ENCODE assay signal across 8 cellular contexts in genomic region chr2:27118525-27119329, GRCh38. TPM values are rescaled to one million over a fixed set of nuclear protein-coding genes. Genes with fewer than 3 reads are reported as not detected.
DNase-seq lines count a peak whose midpoint lies in the region; ATAC-seq, FAIRE-seq and TF ChIP-seq lines count a peak whose summit lies in the region.

TSS of gene CGREF1 (minus strand) at chr2:27119128. CDS start at chr2:27104366, 14,762 bp downstream.

- H3K27ac ChIP-seq in SJSA1 (no peak within 1 kb of the TSS), endodermal cell (ENCODE audit: low read depth, low read length) (no peak within 1 kb of the TSS)

- peaks cover 22% of the 10 kb centered on the region for H3K4me1 ChIP-seq in SJSA1 (replicated peaks)
- H3K4me1 ChIP-seq in endodermal cell (ENCODE audit: control insufficient read depth, insufficient read depth, low read length) = no peaks in the 10 kb centered on the region

- H3K9ac ChIP-seq in endodermal cell (ENCODE audit: extremely low read depth, low read length, poor library complexity, severe bottlenecking) = no peak within 1 kb of the TSS

- DNase-seq in T-helper 1 cell (no peak), SJSA1 (ENCODE audit: low read depth in 1 of 2, low spot score in 2 of 2) (no peak), endodermal cell (peak; percentile 76), nephron progenitor cell (peak; percentile 53), GM19239 (ENCODE audit: insufficient read length, low spot score) (no peak), KG1 (lab: John Stamatoyannopoulos, UW) (no peak)

- peak within 1 kb of the TSS; percentile 28 for H3K4me3 ChIP-seq in SJSA1
- peak within 1 kb of the TSS; percentile 58 for H3K4me3 ChIP-seq in endodermal cell (ENCODE audit: low read length)

- no peaks in the 10 kb centered on the region for H3K9me3 Mint-ChIP-seq in T-helper 1 cell treated with Interleukin-12 subunit alpha and Interleukin-12 subunit beta and Interleukin-4 antibody, amounts not matched to agents 30 μg/mL and 1 μg/mL, for 36 hours
- H3K9me3 Mint-ChIP-seq in endodermal cell (peaks cover 3% of the 10 kb centered on the region), nephron progenitor cell (peaks cover 12% of the 10 kb centered on the region)

- H3K4me3 Mint-ChIP-seq in T-helper 1 cell treated with Interleukin-12 subunit alpha and Interleukin-12 subunit beta and Interleukin-4 antibody, amounts not matched to agents 30 μg/mL and 1 μg/mL, for 36 hours = peak within 1 kb of the TSS; percentile 67
- H3K4me3 Mint-ChIP-seq in endodermal cell = peak within 1 kb of the TSS; percentile 53
- peak within 1 kb of the TSS; percentile 77 for H3K4me3 Mint-ChIP-seq in nephron progenitor cell

- TF ChIP-seq CTCF in endodermal cell (conservative IDR thresholded peaks at IDR 0.05) = no peak
- TF ChIP-seq CTCF in nephron progenitor cell (IDR thresholded peaks at IDR 0.05) = no peak

- H3K36me3 ChIP-seq in SJSA1 (no peaks in the 10 kb centered on the region), endodermal cell (ENCODE audit: control insufficient read depth, insufficient read depth, low read length) (no peaks in the 10 kb centered on the region)

- H3K9me3 ChIP-seq in SJSA1 (replicated peaks) = no peaks in the 10 kb centered on the region
- H3K9me3 ChIP-seq in endodermal cell (ENCODE audit: control insufficient read depth, low read length) = no peaks in the 10 kb centered on the region

- FAIRE-seq in GM19239 (lab: Jason Lieb, UNC) = no peak

- WGBS in endodermal cell (ENCODE audit: insufficient coverage in 1 of 2, insufficient read length in 1 of 2), 2 experiments = 10 to 46% methylated on average over 17 to 84 of the region's 84 CpGs

- peaks cover 9% of the 10 kb centered on the region for H3K4me1 Mint-ChIP-seq in T-helper 1 cell treated with Interleukin-12 subunit alpha and Interleukin-12 subunit beta and Interleukin-4 antibody, amounts not matched to agents 30 μg/mL and 1 μg/mL, for 36 hours (ENCODE audit: low read depth)
- H3K4me1 Mint-ChIP-seq in endodermal cell (peaks cover 13% of the 10 kb centered on the region), nephron progenitor cell (peaks cover 18% of the 10 kb centered on the region)

- H3K27me3 ChIP-seq in SJSA1 (replicated peaks) (peaks cover 19% of the 10 kb centered on the region), endodermal cell (ENCODE audit: control insufficient read depth, insufficient read depth, low read length, poor library complexity, severe bottlenecking) (peaks cover 69% of the 10 kb centered on the region)

- H3K27me3 Mint-ChIP-seq in T-helper 1 cell treated with Interleukin-12 subunit alpha and Interleukin-12 subunit beta and Interleukin-4 antibody, amounts not matched to agents 30 μg/mL and 1 μg/mL, for 36 hours (ENCODE audit: low read depth) = peaks cover 62% of the 10 kb centered on the region
- H3K27me3 Mint-ChIP-seq in endodermal cell (ENCODE audit: insufficient read depth) (peaks cover 74% of the 10 kb centered on the region), nephron progenitor cell (ENCODE audit: low read depth, poor library complexity) (peaks cover 94% of the 10 kb centered on the region)

- no peaks in the 10 kb centered on the region for H3K36me3 Mint-ChIP-seq in T-helper 1 cell treated with Interleukin-12 subunit alpha and Interleukin-12 subunit beta and Interleukin-4 antibody, amounts not matched to agents 30 μg/mL and 1 μg/mL, for 36 hours (ENCODE audit: low read depth)
- H3K36me3 Mint-ChIP-seq in endodermal cell (ENCODE audit: low read depth) (no peaks in the 10 kb centered on the region), nephron progenitor cell (ENCODE audit: low read depth) (no peaks in the 10 kb centered on the region)

- no peak for ATAC-seq in GM18909 (IDR thresholded peaks at IDR 0.05; ENCODE audit: poor library complexity, unreplicated experiment)

- H3K27ac Mint-ChIP-seq in T-helper 1 cell treated with Interleukin-12 subunit alpha and Interleukin-12 subunit beta and Interleukin-4 antibody, amounts not matched to agents 30 μg/mL and 1 μg/mL, for 36 hours = no peak within 1 kb of the TSS
- H3K27ac Mint-ChIP-seq in endodermal cell (no peak within 1 kb of the TSS), nephron progenitor cell (no peak within 1 kb of the TSS)

RNA-seq across cellular contexts. Expression of gene CGREF1, which starts in this region (rescaled TPM):
- 2.1 and 3.1 TPM in 2 replicates for total RNA-seq in SJSA1 (2014; rRNA removed; shearing (Covaris generic))
- total RNA-seq in endodermal cell = under 1 TPM; 0.20 to 0.33 TPM
- polyA plus RNA-seq in endodermal cell (2013, experiment 1 of 2) = 2.0 TPM
- 1.4 TPM for polyA plus RNA-seq in endodermal cell (2013, experiment 2 of 2)

Comparison
In these comparisons a context has a peak if more than half of its experiments do, and no peak if none do; other contexts are left out.
1. DNase-seq: peak in endodermal cell (single experiment) and nephron progenitor cell (single experiment); none in T-helper 1 cell (0 of 5), SJSA1 (0 of 2), GM19239 (single experiment) and KG1 (single experiment).
2. Peak in every context shown above with its lines, with median percentiles within 50 percentile points of each other: H3K4me3 Mint-ChIP-seq.